1 cellular context compared by ENCODE assay signal in the genomic region with DNA sequence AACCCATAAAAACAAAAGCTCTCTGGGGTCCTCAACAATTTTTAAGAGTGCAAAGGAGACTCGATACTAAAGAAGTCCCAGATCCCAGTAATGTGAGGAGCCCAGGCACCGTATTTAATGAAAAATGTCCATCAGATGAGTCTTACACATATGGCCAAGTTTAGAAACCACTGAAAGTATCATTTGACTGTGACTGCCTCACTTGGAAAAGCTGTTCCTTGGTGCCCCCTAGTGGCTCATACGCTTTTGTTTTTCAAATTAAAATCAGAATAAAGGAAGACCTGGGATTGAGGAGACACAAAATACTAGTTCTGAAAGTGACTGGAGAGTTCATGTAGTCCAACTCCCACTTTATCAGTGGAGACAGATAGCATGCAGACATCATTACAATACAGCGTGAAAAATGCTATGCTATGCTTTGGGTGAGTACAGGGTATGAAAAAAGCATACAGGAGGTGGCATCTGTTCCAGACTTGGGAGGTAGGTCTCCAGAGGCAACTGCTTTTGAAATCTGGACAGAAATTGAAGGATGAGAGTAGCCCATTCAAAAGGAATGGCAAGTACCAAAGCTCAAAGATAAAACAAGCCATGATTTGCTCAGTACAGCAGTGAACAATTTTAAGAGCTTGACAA.
TF ChIP-seq lines count a peak whose summit lies in the region.

No MANE protein-coding gene starts in this region.

TF ChIP-seq in HEK293, 187 proteins besides CTCF, POLR2A, EP300 and RAD21 (continued from another document):
- TF ChIP-seq, protein P1, sequence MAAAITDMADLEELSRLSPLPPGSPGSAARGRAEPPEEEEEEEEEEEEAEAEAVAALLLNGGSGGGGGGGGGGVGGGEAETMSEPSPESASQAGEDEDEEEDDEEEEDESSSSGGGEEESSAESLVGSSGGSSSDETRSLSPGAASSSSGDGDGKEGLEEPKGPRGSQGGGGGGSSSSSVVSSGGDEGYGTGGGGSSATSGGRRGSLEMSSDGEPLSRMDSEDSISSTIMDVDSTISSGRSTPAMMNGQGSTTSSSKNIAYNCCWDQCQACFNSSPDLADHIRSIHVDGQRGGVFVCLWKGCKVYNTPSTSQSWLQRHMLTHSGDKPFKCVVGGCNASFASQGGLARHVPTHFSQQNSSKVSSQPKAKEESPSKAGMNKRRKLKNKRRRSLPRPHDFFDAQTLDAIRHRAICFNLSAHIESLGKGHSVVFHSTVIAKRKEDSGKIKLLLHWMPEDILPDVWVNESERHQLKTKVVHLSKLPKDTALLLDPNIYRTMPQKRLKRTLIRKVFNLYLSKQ (tag by site-specific recombination; IDR thresholded peaks at IDR 0.05; ENCODE audit: borderline replicate concordance), result no peak
- TF ChIP-seq ZSCAN30 (tag by site-specific recombination; IDR thresholded peaks at IDR 0.05), result peak; percentile 97
- TF ChIP-seq, protein P2, sequence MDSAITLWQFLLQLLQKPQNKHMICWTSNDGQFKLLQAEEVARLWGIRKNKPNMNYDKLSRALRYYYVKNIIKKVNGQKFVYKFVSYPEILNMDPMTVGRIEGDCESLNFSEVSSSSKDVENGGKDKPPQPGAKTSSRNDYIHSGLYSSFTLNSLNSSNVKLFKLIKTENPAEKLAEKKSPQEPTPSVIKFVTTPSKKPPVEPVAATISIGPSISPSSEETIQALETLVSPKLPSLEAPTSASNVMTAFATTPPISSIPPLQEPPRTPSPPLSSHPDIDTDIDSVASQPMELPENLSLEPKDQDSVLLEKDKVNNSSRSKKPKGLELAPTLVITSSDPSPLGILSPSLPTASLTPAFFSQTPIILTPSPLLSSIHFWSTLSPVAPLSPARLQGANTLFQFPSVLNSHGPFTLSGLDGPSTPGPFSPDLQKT (IDR thresholded peaks at IDR 0.05; ENCODE audit: borderline replicate concordance, low read depth, low read length), result no peak
- no peak; the same call in 1 of the 2 replicates for TF ChIP-seq ZNF335 (tag by site-specific recombination; conservative IDR thresholded peaks at IDR 0.05)
- TF ChIP-seq ZNF521 (tag by site-specific recombination; IDR thresholded peaks at IDR 0.05), result no peak
- TF ChIP-seq, protein P3, sequence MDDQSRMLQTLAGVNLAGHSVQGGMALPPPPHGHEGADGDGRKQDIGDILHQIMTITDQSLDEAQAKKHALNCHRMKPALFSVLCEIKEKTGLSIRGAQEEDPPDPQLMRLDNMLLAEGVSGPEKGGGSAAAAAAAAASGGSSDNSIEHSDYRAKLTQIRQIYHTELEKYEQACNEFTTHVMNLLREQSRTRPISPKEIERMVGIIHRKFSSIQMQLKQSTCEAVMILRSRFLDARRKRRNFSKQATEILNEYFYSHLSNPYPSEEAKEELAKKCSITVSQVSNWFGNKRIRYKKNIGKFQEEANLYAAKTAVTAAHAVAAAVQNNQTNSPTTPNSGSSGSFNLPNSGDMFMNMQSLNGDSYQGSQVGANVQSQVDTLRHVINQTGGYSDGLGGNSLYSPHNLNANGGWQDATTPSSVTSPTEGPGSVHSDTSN (CRISPR knock-in tag; IDR thresholded peaks at IDR 0.05), result no peak
- TF ChIP-seq GFI1B (tag by site-specific recombination; IDR thresholded peaks at IDR 0.05), result no peak
- TF ChIP-seq, protein P4, sequence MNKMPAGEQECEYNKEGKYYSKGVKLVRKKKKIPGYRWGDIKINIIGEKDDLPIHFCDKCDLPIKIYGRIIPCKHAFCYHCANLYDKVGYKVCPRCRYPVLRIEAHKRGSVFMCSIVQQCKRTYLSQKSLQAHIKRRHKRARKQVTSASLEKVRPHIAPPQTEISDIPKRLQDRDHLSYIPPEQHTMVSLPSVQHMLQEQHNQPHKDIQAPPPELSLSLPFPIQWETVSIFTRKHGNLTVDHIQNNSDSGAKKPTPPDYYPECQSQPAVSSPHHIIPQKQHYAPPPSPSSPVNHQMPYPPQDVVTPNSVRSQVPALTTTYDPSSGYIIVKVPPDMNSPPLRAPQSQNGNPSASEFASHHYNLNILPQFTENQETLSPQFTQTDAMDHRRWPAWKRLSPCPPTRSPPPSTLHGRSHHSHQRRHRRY (tag by site-specific recombination; IDR thresholded peaks at IDR 0.05), result no peak
- no peak for TF ChIP-seq ZNF404 (tag by site-specific recombination; IDR thresholded peaks at IDR 0.05)
- no peak for TF ChIP-seq ZNF747 (tag by site-specific recombination; IDR thresholded peaks at IDR 0.05)
- TF ChIP-seq ZNF707 (tag by site-specific recombination; IDR thresholded peaks at IDR 0.05), result no peak
- TF ChIP-seq ZNF660 (tag by site-specific recombination; IDR thresholded peaks at IDR 0.05), result 0 out of 2 replicates have a peak, but pooled peaks have one; percentile 44
- no peak for TF ChIP-seq WT1 (tag by site-specific recombination; IDR thresholded peaks at IDR 0.05)
- TF ChIP-seq, protein P5, sequence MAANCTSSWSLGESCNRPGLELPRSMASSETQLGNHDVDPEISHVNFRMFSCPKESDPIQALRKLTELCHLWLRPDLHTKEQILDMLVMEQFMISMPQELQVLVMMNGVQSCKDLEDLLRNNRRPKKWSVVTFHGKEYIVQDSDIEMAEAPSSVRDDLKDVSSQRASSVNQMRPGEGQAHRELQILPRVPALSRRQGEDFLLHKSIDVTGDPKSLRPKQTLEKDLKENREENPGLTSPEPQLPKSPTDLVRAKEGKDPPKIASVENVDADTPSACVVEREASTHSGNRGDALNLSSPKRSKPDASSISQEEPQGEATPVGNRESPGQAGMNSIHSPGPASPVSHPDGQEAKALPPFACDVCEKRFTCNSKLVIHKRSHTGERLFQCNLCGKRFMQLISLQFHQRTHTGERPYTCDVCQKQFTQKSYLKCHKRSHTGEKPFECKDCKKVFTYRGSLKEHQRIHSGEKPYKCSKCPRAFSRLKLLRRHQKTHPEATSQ (tag by site-specific recombination; IDR thresholded peaks at IDR 0.05), result no peak
- TF ChIP-seq MZF1 (tag by site-specific recombination; IDR thresholded peaks at IDR 0.05; ENCODE audit: borderline replicate concordance), result no peak
- TF ChIP-seq ZSCAN16 (tag by site-specific recombination; IDR thresholded peaks at IDR 0.05), result no peak
- no peak for TF ChIP-seq ZBTB17 (tag by site-specific recombination; IDR thresholded peaks at IDR 0.05)
- peak; percentile 67 for TF ChIP-seq ZNF654 (tag by site-specific recombination; IDR thresholded peaks at IDR 0.05; ENCODE audit: low read depth)
- no peak for TF ChIP-seq ZNF600 (tag by site-specific recombination; IDR thresholded peaks at IDR 0.05)
- TF ChIP-seq ZNF23 (tag by site-specific recombination; IDR thresholded peaks at IDR 0.05; ENCODE audit: borderline replicate concordance), result no peak
- TF ChIP-seq ZNF157 (tag by site-specific recombination; IDR thresholded peaks at IDR 0.05), result no peak
- TF ChIP-seq ZNF830 (tag by site-specific recombination; IDR thresholded peaks at IDR 0.05; ENCODE audit: low read depth), result no peak
- peak; percentile 81 for TF ChIP-seq ZNF121 (tag by site-specific recombination; IDR thresholded peaks at IDR 0.05)
- TF ChIP-seq, protein P6, sequence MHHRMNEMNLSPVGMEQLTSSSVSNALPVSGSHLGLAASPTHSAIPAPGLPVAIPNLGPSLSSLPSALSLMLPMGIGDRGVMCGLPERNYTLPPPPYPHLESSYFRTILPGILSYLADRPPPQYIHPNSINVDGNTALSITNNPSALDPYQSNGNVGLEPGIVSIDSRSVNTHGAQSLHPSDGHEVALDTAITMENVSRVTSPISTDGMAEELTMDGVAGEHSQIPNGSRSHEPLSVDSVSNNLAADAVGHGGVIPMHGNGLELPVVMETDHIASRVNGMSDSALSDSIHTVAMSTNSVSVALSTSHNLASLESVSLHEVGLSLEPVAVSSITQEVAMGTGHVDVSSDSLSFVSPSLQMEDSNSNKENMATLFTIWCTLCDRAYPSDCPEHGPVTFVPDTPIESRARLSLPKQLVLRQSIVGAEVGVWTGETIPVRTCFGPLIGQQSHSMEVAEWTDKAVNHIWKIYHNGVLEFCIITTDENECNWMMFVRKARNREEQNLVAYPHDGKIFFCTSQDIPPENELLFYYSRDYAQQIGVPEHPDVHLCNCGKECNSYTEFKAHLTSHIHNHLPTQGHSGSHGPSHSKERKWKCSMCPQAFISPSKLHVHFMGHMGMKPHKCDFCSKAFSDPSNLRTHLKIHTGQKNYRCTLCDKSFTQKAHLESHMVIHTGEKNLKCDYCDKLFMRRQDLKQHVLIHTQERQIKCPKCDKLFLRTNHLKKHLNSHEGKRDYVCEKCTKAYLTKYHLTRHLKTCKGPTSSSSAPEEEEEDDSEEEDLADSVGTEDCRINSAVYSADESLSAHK (tag by site-specific recombination; IDR thresholded peaks at IDR 0.05), result peak; percentile 79
- no peak for TF ChIP-seq ZNF223 (tag by site-specific recombination; IDR thresholded peaks at IDR 0.05)
- TF ChIP-seq ZNF302 (tag by site-specific recombination; IDR thresholded peaks at IDR 0.05; ENCODE audit: low read depth), result no peak
- TF ChIP-seq ZNF629 (tag by site-specific recombination; IDR thresholded peaks at IDR 0.05), result no peak
- no peak for TF ChIP-seq ZNF76 (tag by site-specific recombination; IDR thresholded peaks at IDR 0.05; ENCODE audit: borderline replicate concordance, low read depth)
- TF ChIP-seq, protein P7, sequence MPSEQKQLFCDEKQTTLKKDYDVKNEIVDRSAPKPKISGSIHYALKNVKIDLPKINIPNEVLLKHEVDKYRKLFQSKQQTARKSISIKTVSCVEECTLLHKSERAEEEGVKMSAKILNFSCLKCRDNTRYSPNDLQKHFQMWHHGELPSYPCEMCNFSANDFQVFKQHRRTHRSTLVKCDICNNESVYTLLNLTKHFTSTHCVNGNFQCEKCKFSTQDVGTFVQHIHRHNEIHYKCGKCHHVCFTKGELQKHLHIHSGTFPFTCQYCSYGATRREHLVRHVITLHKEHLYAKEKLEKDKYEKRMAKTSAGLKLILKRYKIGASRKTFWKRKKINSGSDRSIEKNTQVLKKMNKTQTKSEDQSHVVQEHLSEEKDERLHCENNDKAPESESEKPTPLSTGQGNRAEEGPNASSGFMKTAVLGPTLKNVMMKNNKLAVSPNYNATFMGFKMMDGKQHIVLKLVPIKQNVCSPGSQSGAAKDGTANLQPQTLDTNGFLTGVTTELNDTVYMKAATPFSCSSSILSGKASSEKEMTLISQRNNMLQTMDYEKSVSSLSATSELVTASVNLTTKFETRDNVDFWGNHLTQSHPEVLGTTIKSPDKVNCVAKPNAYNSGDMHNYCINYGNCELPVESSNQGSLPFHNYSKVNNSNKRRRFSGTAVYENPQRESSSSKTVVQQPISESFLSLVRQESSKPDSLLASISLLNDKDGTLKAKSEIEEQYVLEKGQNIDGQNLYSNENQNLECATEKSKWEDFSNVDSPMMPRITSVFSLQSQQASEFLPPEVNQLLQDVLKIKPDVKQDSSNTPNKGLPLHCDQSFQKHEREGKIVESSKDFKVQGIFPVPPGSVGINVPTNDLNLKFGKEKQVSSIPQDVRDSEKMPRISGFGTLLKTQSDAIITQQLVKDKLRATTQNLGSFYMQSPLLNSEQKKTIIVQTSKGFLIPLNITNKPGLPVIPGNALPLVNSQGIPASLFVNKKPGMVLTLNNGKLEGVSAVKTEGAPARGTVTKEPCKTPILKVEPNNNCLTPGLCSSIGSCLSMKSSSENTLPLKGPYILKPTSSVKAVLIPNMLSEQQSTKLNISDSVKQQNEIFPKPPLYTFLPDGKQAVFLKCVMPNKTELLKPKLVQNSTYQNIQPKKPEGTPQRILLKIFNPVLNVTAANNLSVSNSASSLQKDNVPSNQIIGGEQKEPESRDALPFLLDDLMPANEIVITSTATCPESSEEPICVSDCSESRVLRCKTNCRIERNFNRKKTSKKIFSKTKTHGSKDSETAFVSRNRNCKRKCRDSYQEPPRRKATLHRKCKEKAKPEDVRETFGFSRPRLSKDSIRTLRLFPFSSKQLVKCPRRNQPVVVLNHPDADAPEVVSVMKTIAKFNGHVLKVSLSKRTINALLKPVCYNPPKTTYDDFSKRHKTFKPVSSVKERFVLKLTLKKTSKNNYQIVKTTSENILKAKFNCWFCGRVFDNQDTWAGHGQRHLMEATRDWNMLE (tag by site-specific recombination; conservative IDR thresholded peaks at IDR 0.05; ENCODE audit: low read depth), result no peak
